ENCODE assay signal across 27 cellular contexts in genomic region chr7:69489533-69489932, GRCh38.
"Had no signal": no experiment of that assay in that cellular context is flagged by ENCODE, and none has a peak within 500 bp of the region (broad histone marks: within the 10 kb centered on the region; RNA-seq: fewer than 3 reads in every experiment).

No MANE protein-coding gene starts in this region.

- H3K4me3 ChIP-seq: stomach, suprapubic skin, testis, thoracic aorta, thyroid gland, tibial artery, tibial nerve, transverse colon, upper lobe of left lung, upper lobe of right lung, uterus, vagina had no signal

- H3K9me3 ChIP-seq: stomach, suprapubic skin, testis, thoracic aorta, thyroid gland, tibial artery, tibial nerve, transverse colon, upper lobe of left lung, upper lobe of right lung, uterus, vagina had no signal

- H3K27me3 ChIP-seq: stomach, suprapubic skin, testis, thyroid gland, tibial artery, tibial nerve, transverse colon, upper lobe of left lung, upper lobe of right lung, uterus, vagina had no signal

- ATAC-seq: stimulated activated effector memory CD8-positive, alpha-beta T cell treated with anti-CD3 and anti-CD28 coated beads, Interleukin-12 subunit alpha, Interleukin-12 subunit beta, amount 100 ng/mL, for 72 hours; stimulated activated memory B cell treated with anti-CD40 and anti-IgM and Interleukin-4, amounts not matched to agents 10 μg/mL and 1 μg/mL and 100 μg/mL, for 72 hours; stimulated activated naive B cell treated with anti-CD40 and anti-IgM and Interleukin-4, amounts not matched to agents 10 μg/mL and 1 μg/mL and 100 μg/mL, for 72 hours; stimulated activated naive CD8-positive, alpha-beta T cell treated with anti-CD3 and anti-CD28 coated beads, Interleukin-15, amount 100 ng/mL, for 72 hours; stimulated activated naive CD8-positive, alpha-beta T cell treated with anti-CD3 and anti-CD28 coated beads, Interleukin-15, Interleukin-2, amounts not matched to agents 100 U/mL and 50 U/mL, for 24 hours; upper lobe of right lung had no signal

- H3K27ac ChIP-seq: stomach, suprapubic skin, testis, thoracic aorta, thyroid gland, tibial artery, tibial nerve, transverse colon, upper lobe of left lung, upper lobe of right lung, uterus, vagina had no signal

- H3K36me3 ChIP-seq: stomach, suprapubic skin, thoracic aorta, thyroid gland, tibial artery, tibial nerve, transverse colon, upper lobe of left lung, upper lobe of right lung, uterus, vagina had no signal

- H3K4me1 ChIP-seq: stomach, suprapubic skin, testis, thyroid gland, tibial artery, tibial nerve, transverse colon, upper lobe of left lung, upper lobe of right lung, uterus, vagina had no signal

- FAIRE-seq: urothelium cell line had no signal

- DNase-seq: stimulated activated CD4-positive, alpha-beta T cell treated with anti-CD3 and anti-CD28 coated beads, Interleukin-2, amount 100 ng/mL, for 48 hours; stimulated activated CD4-positive, alpha-beta T cell treated with anti-CD3 and anti-CD28 coated beads, Interleukin-4, amount 100 ng/mL, for 1 hour; stimulated activated CD4-positive, alpha-beta T cell treated with anti-CD3 and anti-CD28 coated beads, Interleukin-4, amount 100 ng/mL, for 24 hours; stimulated activated CD4-positive, alpha-beta T cell treated with anti-CD3 and anti-CD28 coated beads, Interleukin-4, amount 100 ng/mL, for 4 hours; stimulated activated CD8-positive, alpha-beta memory T cell treated with anti-CD3 and anti-CD28 coated beads, Interleukin-4, amount 100 ng/mL, for 48 hours; stimulated activated naive B cell treated with anti-CD40 and anti-IgM and Interleukin-4, amounts not matched to agents 10 μg/mL and 1 μg/mL and 100 μg/mL, for 72 hours; stimulated activated naive CD4-positive, alpha-beta T cell; stimulated activated naive CD4-positive, alpha-beta T cell treated with Interleukin-2 at 50 U/mL for 16 hours; stimulated activated naive CD8-positive, alpha-beta T cell treated with anti-CD3 and anti-CD28 coated beads, Interleukin-15, amount 100 ng/mL, for 72 hours; stimulated activated naive CD8-positive, alpha-beta T cell treated with anti-CD3 and anti-CD28 coated beads, Interleukin-15, Interleukin-2, amounts not matched to agents 100 U/mL and 50 U/mL, for 24 hours; stomach; substantia nigra; testis; thyroid gland; transverse colon; trophoblast cell; upper lobe of left lung; upper lobe of right lung; uterus had no signal
